In genomic region chr19:10135551-10136334, GRCh38 we compare ENCODE assay signal across 24 cellular contexts. TPM values are rescaled to one million over a fixed set of nuclear protein-coding genes. Genes with fewer than 3 reads are reported as not detected.
DNase-seq lines count a peak whose midpoint lies in the region; ATAC-seq and TF ChIP-seq lines count a peak whose summit lies in the region.
"Had no signal": no experiment of that assay in that cellular context is flagged by ENCODE, and none has a peak within 500 bp of the region (broad histone marks: within the 10 kb centered on the region; RNA-seq: fewer than 3 reads in every experiment).

No MANE protein-coding gene starts in this region.

- no peak overlapping the region for H3K4me3 Mint-ChIP-seq in activated T-cell treated with anti-CD3 and anti-CD28 coated beads, Interleukin-2, amount 50 U/mL, for 24 hours
- no peak overlapping the region for H3K4me3 Mint-ChIP-seq in activated T-cell treated with anti-CD3 and anti-CD28 coated beads, Interleukin-2, amount 50 U/mL, for 72 hours
- no peak overlapping the region for H3K4me3 Mint-ChIP-seq in CD4-positive, alpha-beta memory T cell
- no peak overlapping the region for H3K4me3 Mint-ChIP-seq in glutamatergic neuron (ENCODE audit: unreplicated experiment)
- H3K4me3 Mint-ChIP-seq: activated CD4-positive, alpha-beta T cell treated with anti-CD3 and anti-CD28 coated beads, Interleukin-2, amount 10 ng/mL, durations not matched to agents 24 days and 14 days; activated CD8-positive, alpha-beta memory T cell treated with anti-CD3 and anti-CD28 coated beads, Interleukin-2, amount 10 ng/mL, durations not matched to agents 7 days and 5 days; activated naive CD8-positive, alpha-beta T cell; neural progenitor cell; type B pancreatic cell had no signal

- ATAC-seq in activated T-cell treated with anti-CD3 and anti-CD28 coated beads, Interleukin-2, amount 50 U/mL, for 72 hours (replicated peaks in 1 of 2) = no peak
- ATAC-seq: activated CD8-positive, alpha-beta memory T cell treated with anti-CD3 and anti-CD28 coated beads, Interleukin-2, amount 10 ng/mL, durations not matched to agents 7 days and 5 days; SK-N-SH treated with all-trans-retinoic acid at 6 μM for 48 hours had no signal

- peak overlapping the region; percentile 52 for H3K27ac Mint-ChIP-seq in activated T-cell treated with anti-CD3 and anti-CD28 coated beads, Interleukin-2, amount 50 U/mL, for 24 hours
- H3K27ac Mint-ChIP-seq in activated T-cell treated with anti-CD3 and anti-CD28 coated beads, Interleukin-2, amount 50 U/mL, for 72 hours = no peak overlapping the region
- H3K27ac Mint-ChIP-seq in CD4-positive, alpha-beta memory T cell = no peak overlapping the region
- H3K27ac Mint-ChIP-seq in glutamatergic neuron (ENCODE audit: unreplicated experiment) = no peak overlapping the region
- H3K27ac Mint-ChIP-seq: activated CD4-positive, alpha-beta T cell treated with anti-CD3 and anti-CD28 coated beads, Interleukin-2, amount 10 ng/mL, durations not matched to agents 24 days and 14 days; activated CD8-positive, alpha-beta memory T cell treated with anti-CD3 and anti-CD28 coated beads, Interleukin-2, amount 10 ng/mL, durations not matched to agents 7 days and 5 days; activated naive CD8-positive, alpha-beta T cell; neural progenitor cell; progenitor cell of endocrine pancreas; type B pancreatic cell had no signal

- CTCF ChIA-PET in CD4-positive, alpha-beta memory T cell (lab: Charles Lee; ENCODE audit: partially characterized antibody) = interaction anchor here (1.6 kb wide), 1 partner anchor 15 kb away, joined by 4 read pairs; no protein-coding TSS in a partner anchor

- H3K27me3 Mint-ChIP-seq in activated T-cell treated with anti-CD3 and anti-CD28 coated beads, Interleukin-2, amount 50 U/mL, for 24 hours = no peaks in the 10 kb centered on the region
- no peaks in the 10 kb centered on the region for H3K27me3 Mint-ChIP-seq in activated T-cell treated with anti-CD3 and anti-CD28 coated beads, Interleukin-2, amount 50 U/mL, for 72 hours (ENCODE audit: low read depth)
- H3K27me3 Mint-ChIP-seq in CD4-positive, alpha-beta memory T cell = no peaks in the 10 kb centered on the region
- H3K27me3 Mint-ChIP-seq in glutamatergic neuron (ENCODE audit: unreplicated experiment) = peaks cover 10% of the 10 kb centered on the region
- H3K27me3 Mint-ChIP-seq: activated CD4-positive, alpha-beta T cell treated with anti-CD3 and anti-CD28 coated beads, Interleukin-2, amount 10 ng/mL, durations not matched to agents 24 days and 14 days; activated CD8-positive, alpha-beta memory T cell treated with anti-CD3 and anti-CD28 coated beads, Interleukin-2, amount 10 ng/mL, durations not matched to agents 7 days and 5 days; activated naive CD8-positive, alpha-beta T cell; progenitor cell of endocrine pancreas; type B pancreatic cell had no signal

- H3K4me3 ChIP-seq in osteoblast (ENCODE audit: insufficient read depth, low read length) = no peak overlapping the region
- no peak overlapping the region for H3K4me3 ChIP-seq in CD4-positive, alpha-beta memory T cell (ENCODE audit: low read length in 2 of 2)
- H3K4me3 ChIP-seq: neural progenitor cell had no signal

- no peaks in the 10 kb centered on the region for H3K27me3 ChIP-seq in osteoblast (ENCODE audit: insufficient read depth, low read length)
- no peaks in the 10 kb centered on the region for H3K27me3 ChIP-seq in CD4-positive, alpha-beta memory T cell (ENCODE audit: insufficient read depth, low read length)
- H3K27me3 ChIP-seq: neural progenitor cell had no signal

- peaks cover 3% of the 10 kb centered on the region for H3K4me1 Mint-ChIP-seq in activated T-cell treated with anti-CD3 and anti-CD28 coated beads, Interleukin-2, amount 50 U/mL, for 24 hours (ENCODE audit: low read depth)
- H3K4me1 Mint-ChIP-seq in activated T-cell treated with anti-CD3 and anti-CD28 coated beads, Interleukin-2, amount 50 U/mL, for 72 hours (ENCODE audit: low read depth) = no peaks in the 10 kb centered on the region
- H3K4me1 Mint-ChIP-seq in CD4-positive, alpha-beta memory T cell = peaks cover 0 to 3% (median 1%) of the 10 kb centered on the region in 4 donors
- peaks cover 3% of the 10 kb centered on the region for H3K4me1 Mint-ChIP-seq in glutamatergic neuron (ENCODE audit: low read depth, unreplicated experiment)
- H3K4me1 Mint-ChIP-seq: activated CD4-positive, alpha-beta T cell treated with anti-CD3 and anti-CD28 coated beads, Interleukin-2, amount 10 ng/mL, durations not matched to agents 24 days and 14 days; activated CD8-positive, alpha-beta memory T cell treated with anti-CD3 and anti-CD28 coated beads, Interleukin-2, amount 10 ng/mL, durations not matched to agents 7 days and 5 days; neural progenitor cell had no signal

- TF ChIP-seq CTCF in osteoblast (IDR thresholded peaks at IDR 0.05; ENCODE audit: extremely low read depth, low read depth, low read length) (no peak), glutamatergic neuron (IDR thresholded peaks at IDR 0.05; ENCODE audit: partially characterized antibody, unreplicated experiment) (no peak)

- no peaks in the 10 kb centered on the region for H3K9me3 ChIP-seq in osteoblast (ENCODE audit: low read depth, low read length)
- no peaks in the 10 kb centered on the region for H3K9me3 ChIP-seq in CD4-positive, alpha-beta memory T cell (ENCODE audit: control insufficient read depth in 1 of 2, low read length in 2 of 2)

- H3K4me2 ChIP-seq in osteoblast (ENCODE audit: insufficient read depth, low read length) = no peak overlapping the region
- H3K4me2 ChIP-seq: neural progenitor cell had no signal

- no peaks in the 10 kb centered on the region for H3K79me2 ChIP-seq in osteoblast (ENCODE audit: insufficient read depth, low read length)

- no peak overlapping the region for H2AFZ ChIP-seq in osteoblast (ENCODE audit: low read length)
- H2AFZ ChIP-seq: neural progenitor cell had no signal

- H3K36me3 ChIP-seq in osteoblast (ENCODE audit: insufficient read depth, low read length) = peaks cover 72% of the 10 kb centered on the region
- H3K36me3 ChIP-seq in CD4-positive, alpha-beta memory T cell (ENCODE audit: insufficient read depth, low read length) = peaks cover 75% of the 10 kb centered on the region

- no peaks in the 10 kb centered on the region for H3K9me3 Mint-ChIP-seq in activated T-cell treated with anti-CD3 and anti-CD28 coated beads, Interleukin-2, amount 50 U/mL, for 24 hours
- H3K9me3 Mint-ChIP-seq in activated T-cell treated with anti-CD3 and anti-CD28 coated beads, Interleukin-2, amount 50 U/mL, for 72 hours = no peaks in the 10 kb centered on the region
- H3K9me3 Mint-ChIP-seq in CD4-positive, alpha-beta memory T cell = peaks cover 0 to 1% (median 0%) of the 10 kb centered on the region in 8 donors
- peaks cover 4% of the 10 kb centered on the region for H3K9me3 Mint-ChIP-seq in glutamatergic neuron (ENCODE audit: unreplicated experiment)
- H3K9me3 Mint-ChIP-seq: activated CD4-positive, alpha-beta T cell treated with anti-CD3 and anti-CD28 coated beads, Interleukin-2, amount 10 ng/mL, durations not matched to agents 24 days and 14 days; neural progenitor cell; type B pancreatic cell had no signal

- peaks cover 11% of the 10 kb centered on the region for H3K4me1 ChIP-seq in osteoblast (ENCODE audit: insufficient read depth, low read length)
- H3K4me1 ChIP-seq in CD4-positive, alpha-beta memory T cell (ENCODE audit: insufficient read depth, low read length) = peaks cover 1% of the 10 kb centered on the region
- H3K4me1 ChIP-seq: neural progenitor cell had no signal

- DNase-seq in activated T-cell treated with anti-CD3 and anti-CD28 coated beads, Interleukin-2, amount 50 U/mL, for 24 hours = no peak
- no peak for DNase-seq in activated T-cell treated with anti-CD3 and anti-CD28 coated beads, Interleukin-2, amount 50 U/mL, for 72 hours
- DNase-seq in HPDE6-E6E7 (ENCODE audit: extremely low spot score) = peak; percentile 82
- no peak for DNase-seq in epithelial cell of prostate (ENCODE audit: low read depth, low spot score)
- DNase-seq in osteoblast (ENCODE audit: insufficient read length, low spot score, missing footprints) = peak; percentile 78
- DNase-seq in CD4-positive, alpha-beta memory T cell = no peak
- no peak for DNase-seq in glutamatergic neuron
- DNase-seq in SHP77 treated with DMSO at 0.1 percent for 48 hours (lab: John Stamatoyannopoulos, UW) = no peak
- DNase-seq: activated CD4-positive, alpha-beta T cell treated with anti-CD3 and anti-CD28 coated beads, Interleukin-2, amount 10 ng/mL, durations not matched to agents 24 days and 14 days; activated CD8-positive, alpha-beta memory T cell treated with anti-CD3 and anti-CD28 coated beads, Interleukin-2, amount 10 ng/mL, durations not matched to agents 7 days and 5 days; DMS79; NCI-H1092 treated with DMSO at 0.1 percent for 48 hours; NCI-H2029; NCI-H345; NCI-H774; RPMI8226; stimulated activated CD4-positive, alpha-beta T cell treated with anti-CD3 and anti-CD28 coated beads, Interleukin-15, amount 100 ng/mL, for 24 hours had no signal

- H3K27ac ChIP-seq in epithelial cell of prostate = peak overlapping the region; percentile 57
- no peak overlapping the region for H3K27ac ChIP-seq in osteoblast (ENCODE audit: low read depth, low read length)
- H3K27ac ChIP-seq in CD4-positive, alpha-beta memory T cell (ENCODE audit: low read depth, low read length) = no peak overlapping the region
- H3K27ac ChIP-seq: neural progenitor cell, VCaP had no signal

- POLR2A ChIA-PET in CD4-positive, alpha-beta memory T cell (lab: Charles Lee; ENCODE audit: partially characterized antibody) = interaction anchor here (1.2 to 6.4 kb wide), 3 partner anchors 7 to 22 kb away, joined by 3 to 36 read pairs (median 28); partner anchors contain the start of gene EIF3G

- peaks cover 99% of the 10 kb centered on the region for H3K36me3 Mint-ChIP-seq in activated T-cell treated with anti-CD3 and anti-CD28 coated beads, Interleukin-2, amount 50 U/mL, for 24 hours (ENCODE audit: low read depth)
- H3K36me3 Mint-ChIP-seq in activated T-cell treated with anti-CD3 and anti-CD28 coated beads, Interleukin-2, amount 50 U/mL, for 72 hours (ENCODE audit: insufficient read depth in 2 of 2) = peaks cover 5 to 23% of the 10 kb centered on the region in 2 donors
- H3K36me3 Mint-ChIP-seq in CD4-positive, alpha-beta memory T cell = peaks cover 37 to 48% of the 10 kb centered on the region in 2 donors
- H3K36me3 Mint-ChIP-seq in glutamatergic neuron (ENCODE audit: unreplicated experiment) = peaks cover 6% of the 10 kb centered on the region

- no peaks in the 10 kb centered on the region for H4K20me1 ChIP-seq in osteoblast (ENCODE audit: insufficient read depth, low read length)

- intact Hi-C loops in CD4-positive, alpha-beta memory T cell (cut with micrococcal nuclease) = no loop called here

RNA-seq across cellular contexts. Expression of gene EIF3G, which starts 16.0 kb away (rescaled TPM):
- total RNA-seq in activated T-cell treated with anti-CD3 and anti-CD28 coated beads, Interleukin-2, amount 50 U/mL, for 72 hours = 100 to 1,000 TPM; 277 to 278 TPM
- 226 and 252 TPM in 2 replicates for total RNA-seq in osteoblast
- total RNA-seq in CD4-positive, alpha-beta memory T cell = 100 to 1,000 TPM; 306 to 315 TPM
- polyA plus RNA-seq in CD4-positive, alpha-beta memory T cell = 100 to 1,000 TPM; 226 to 239 TPM
- 155 TPM for total RNA-seq in glutamatergic neuron (ENCODE audit: unreplicated experiment)

RNA-seq across cellular contexts. Expression of gene P2RY11, which starts 24.2 kb away (rescaled TPM):
- 10 to 100 TPM; 65.4 to 73.9 TPM for total RNA-seq in activated T-cell treated with anti-CD3 and anti-CD28 coated beads, Interleukin-2, amount 50 U/mL, for 72 hours
- total RNA-seq in osteoblast = 2.1 and 2.2 TPM in 2 replicates
- 10 to 100 TPM; 42.6 to 49.7 TPM for total RNA-seq in CD4-positive, alpha-beta memory T cell
- polyA plus RNA-seq in CD4-positive, alpha-beta memory T cell = 1 to 10 TPM in 1 of 2 donors, under 1 TPM in 1; 0.24 to 4.7 TPM
- total RNA-seq in glutamatergic neuron (ENCODE audit: unreplicated experiment) = 21.6 TPM

RNA-seq across cellular contexts. Expression of gene PPAN, which starts 29.6 kb away (rescaled TPM):
- total RNA-seq in activated T-cell treated with anti-CD3 and anti-CD28 coated beads, Interleukin-2, amount 50 U/mL, for 72 hours = 100 to 1,000 TPM; 106 to 117 TPM
- 19.2 and 20.9 TPM in 2 replicates for total RNA-seq in osteoblast
- total RNA-seq in CD4-positive, alpha-beta memory T cell = 100 to 1,000 TPM in 1 of 2 experiments, 10 to 100 TPM in 1; 92.5 to 102 TPM
- polyA plus RNA-seq in CD4-positive, alpha-beta memory T cell = 10 to 100 TPM; 14.5 to 51.1 TPM
- total RNA-seq in glutamatergic neuron (ENCODE audit: unreplicated experiment) = 44.5 TPM

RNA-seq across cellular contexts. Expression of gene ANGPTL6, which starts 33.3 kb away (rescaled TPM):
- total RNA-seq in activated T-cell treated with anti-CD3 and anti-CD28 coated beads, Interleukin-2, amount 50 U/mL, for 72 hours = 10 to 100 TPM; 13.2 to 17.6 TPM
- not detected in 2 replicates for total RNA-seq in osteoblast
- under 1 TPM; 0.52 to 0.83 TPM for total RNA-seq in CD4-positive, alpha-beta memory T cell
- polyA plus RNA-seq in CD4-positive, alpha-beta memory T cell = under 1 TPM; 0.19 to 0.29 TPM
- not detected for total RNA-seq in glutamatergic neuron (ENCODE audit: unreplicated experiment)
- total RNA-seq: fibroblast of villous mesenchyme, progenitor cell of endocrine pancreas had no signal

RNA-seq across cellular contexts. Expression of gene SHFL, which starts 49.6 kb away (rescaled TPM):
- total RNA-seq in activated T-cell treated with anti-CD3 and anti-CD28 coated beads, Interleukin-2, amount 50 U/mL, for 72 hours = 10 to 100 TPM; 55.0 to 70.4 TPM
- total RNA-seq in osteoblast (20.6 and 22.4 TPM in 2 replicates), glutamatergic neuron (ENCODE audit: unreplicated experiment) (0.20 TPM)
- total RNA-seq in CD4-positive, alpha-beta memory T cell = 100 to 1,000 TPM; 112 TPM
- polyA plus RNA-seq in CD4-positive, alpha-beta memory T cell = 10 to 100 TPM; 25.7 to 58.2 TPM

Comparison
In these comparisons a context has a peak if more than half of its experiments do, and no peak if none do; other contexts are left out.
1. DNase-seq: peak in HPDE6-E6E7 (single experiment) and osteoblast (single experiment); none in activated T-cell treated with anti-CD3 and anti-CD28 coated beads, Interleukin-2, amount 50 U/mL, for 24 hours (single experiment), activated T-cell treated with anti-CD3 and anti-CD28 coated beads, Interleukin-2, amount 50 U/mL, for 72 hours (0 of 2), epithelial cell of prostate (single experiment), CD4-positive, alpha-beta memory T cell (0 of 5), glutamatergic neuron (single experiment) and SHP77 treated with DMSO at 0.1 percent for 48 hours (single experiment).